ENCODE assay signal across 1 cellular context in genomic region chr12:53090559-53090958, GRCh38.
TF ChIP-seq lines count a peak whose summit lies in the region.

No MANE protein-coding gene starts in this region.

TF ChIP-seq in K562, 482 proteins besides CTCF, POLR2A, EP300 and RAD21:
- TF ChIP-seq NR1H2 (CRISPR knock-in tag; IDR thresholded peaks at IDR 0.05) (no peak), GATA2 (CRISPR knock-in tag; IDR thresholded peaks at IDR 0.05) (0 out of 2 replicates have a peak, but pooled peaks have one; percentile 18), CEBPB (tag; IDR thresholded peaks at IDR 0.05) (peak; percentile 53; the same call in 1 of the 2 replicates), BRCA1 (IDR thresholded peaks at IDR 0.05) (no peak), BRCA1 (CRISPR knock-in tag; IDR thresholded peaks at IDR 0.05) (no peak), SRF (CRISPR knock-in tag; IDR thresholded peaks at IDR 0.05) (peak in 1 of 2 experiments; percentile 79; a peak in 2 of 4 replicates), SMAD4 (CRISPR knock-in tag; conservative IDR thresholded peaks at IDR 0.05) (no peak), ZNF24 (IDR thresholded peaks at IDR 0.05) (peak; percentile 82; the same call in 1 of the 2 replicates)
- TF ChIP-seq, protein P1, sequence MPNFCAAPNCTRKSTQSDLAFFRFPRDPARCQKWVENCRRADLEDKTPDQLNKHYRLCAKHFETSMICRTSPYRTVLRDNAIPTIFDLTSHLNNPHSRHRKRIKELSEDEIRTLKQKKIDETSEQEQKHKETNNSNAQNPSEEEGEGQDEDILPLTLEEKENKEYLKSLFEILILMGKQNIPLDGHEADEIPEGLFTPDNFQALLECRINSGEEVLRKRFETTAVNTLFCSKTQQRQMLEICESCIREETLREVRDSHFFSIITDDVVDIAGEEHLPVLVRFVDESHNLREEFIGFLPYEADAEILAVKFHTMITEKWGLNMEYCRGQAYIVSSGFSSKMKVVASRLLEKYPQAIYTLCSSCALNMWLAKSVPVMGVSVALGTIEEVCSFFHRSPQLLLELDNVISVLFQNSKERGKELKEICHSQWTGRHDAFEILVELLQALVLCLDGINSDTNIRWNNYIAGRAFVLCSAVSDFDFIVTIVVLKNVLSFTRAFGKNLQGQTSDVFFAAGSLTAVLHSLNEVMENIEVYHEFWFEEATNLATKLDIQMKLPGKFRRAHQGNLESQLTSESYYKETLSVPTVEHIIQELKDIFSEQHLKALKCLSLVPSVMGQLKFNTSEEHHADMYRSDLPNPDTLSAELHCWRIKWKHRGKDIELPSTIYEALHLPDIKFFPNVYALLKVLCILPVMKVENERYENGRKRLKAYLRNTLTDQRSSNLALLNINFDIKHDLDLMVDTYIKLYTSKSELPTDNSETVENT (CRISPR knock-in tag; IDR thresholded peaks at IDR 0.05) = no peak
